In the genomic region with DNA sequence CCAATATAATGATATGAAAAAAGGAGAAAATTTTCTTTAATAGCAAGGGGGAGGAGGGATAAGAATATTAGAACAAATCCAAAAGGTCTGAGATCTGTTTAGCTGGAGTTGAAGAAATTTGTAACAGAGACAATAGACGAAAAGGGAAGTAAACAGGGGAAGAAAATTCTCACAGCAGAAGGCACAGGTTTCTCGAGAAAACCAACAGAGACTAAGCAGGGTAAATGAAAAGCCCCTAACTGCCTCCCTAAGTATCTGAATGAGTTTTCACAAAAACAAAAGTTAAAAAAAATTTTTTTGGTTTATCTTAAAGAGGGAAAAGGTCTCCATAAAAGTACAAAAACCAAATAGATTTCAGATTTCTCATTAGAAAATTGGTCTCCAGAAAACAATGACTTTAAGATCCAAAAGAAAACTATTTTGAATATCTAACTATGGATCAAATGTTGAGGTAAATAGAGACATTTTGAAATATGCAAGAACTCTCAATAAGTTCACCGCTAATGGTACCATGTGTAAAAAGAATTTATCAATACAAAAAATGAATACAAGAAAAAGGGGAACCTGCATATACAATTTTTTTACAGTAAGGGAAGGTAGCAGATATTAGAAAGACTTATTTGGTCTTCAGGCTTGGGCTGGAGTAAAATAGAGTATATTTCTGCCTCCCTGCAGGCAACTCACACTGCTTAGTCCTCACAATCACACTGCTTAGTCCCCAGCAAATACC, we compare ENCODE assay signal across 15 cellular contexts. TPM values are rescaled to one million over a fixed set of nuclear protein-coding genes. Genes with fewer than 3 reads are reported as not detected.
DNase-seq lines count a peak whose midpoint lies in the region; ATAC-seq, FAIRE-seq and TF ChIP-seq lines count a peak whose summit lies in the region.
"Had no signal": no experiment of that assay in that cellular context is flagged by ENCODE, and none has a peak within 500 bp of the region (broad histone marks: within the 10 kb centered on the region; RNA-seq: fewer than 3 reads in every experiment).

No MANE protein-coding gene starts in this region.

- TF ChIP-seq EP300 in HepG2 (IDR thresholded peaks at IDR 0.05; ENCODE audit: low read depth in 2 of 2, low read length in 2 of 2) (no peak), HepG2 (CRISPR knock-in tag; IDR thresholded peaks at IDR 0.05; ENCODE audit: borderline replicate concordance) (no peak)

- WGBS in HepG2 (ENCODE audit: low lambda C conversion rate) = 74% methylated on average over 3 of the region's 3 CpGs

- TF ChIP-seq CTCF in GM20000 (IDR thresholded peaks at IDR 0.05; ENCODE audit: extremely low read depth, missing control alignments) (no peak), OCI-LY3 (IDR thresholded peaks at IDR 0.05; ENCODE audit: low read depth, low read length) (no peak), HepG2 (CRISPR knock-in tag; IDR thresholded peaks at IDR 0.05) (no peak)

- in situ Hi-C loops in HepG2 (cut with HindIII; ENCODE audit: extremely low pct_ligation_motif_present, low pct_unique_long_range_greater_than_20kb) = no loop called here

- TF ChIP-seq POLR2A in GM18505 (IDR thresholded peaks at IDR 0.05; ENCODE audit: borderline replicate concordance, extremely low read depth, insufficient read depth, insufficient read length) = no peak
- TF ChIP-seq POLR2A in HepG2 (IDR thresholded peaks at IDR 0.05; ENCODE audit: insufficient read depth in 1 of 2, low read depth in 2 of 2, low read length in 2 of 2) = no peak

- no peaks in the 10 kb centered on the region for H3K27me3 ChIP-seq in OCI-LY3 (ENCODE audit: low read depth, low read length)
- H3K27me3 ChIP-seq in HepG2 (ENCODE audit: control insufficient read depth in 1 of 2, insufficient read depth in 2 of 2, low read length in 2 of 2) = no peaks in the 10 kb centered on the region
- H3K27me3 ChIP-seq: upper lobe of left lung had no signal

- H3K79me2 ChIP-seq in OCI-LY3 (ENCODE audit: low read length) = peaks cover 21% of the 10 kb centered on the region
- no peaks in the 10 kb centered on the region for H3K79me2 ChIP-seq in HepG2 (ENCODE audit: insufficient read depth, low read length)

- H3K4me3 ChIP-seq in OCI-LY3 (ENCODE audit: low read length) = peak overlapping the region; percentile 33
- H3K4me3 ChIP-seq in HepG2 (replicated peaks in 1 of 3; ENCODE audit: insufficient read depth in 1 of 3, low read depth in 2 of 3, low read length in 3 of 3) = no peak overlapping the region
- H3K4me3 ChIP-seq: upper lobe of left lung had no signal

- no TSS peak for BruUV-seq in HepG2 (replicated peaks; lab: Mats Ljungman, UMichigan)

- H3K4me2 ChIP-seq in OCI-LY3 (ENCODE audit: low read length) (peak overlapping the region; percentile 56), HepG2 (ENCODE audit: low read depth, low read length) (no peak overlapping the region)

- H3K27ac ChIP-seq in OCI-LY3 (ENCODE audit: low read length) = peak overlapping the region; percentile 94
- no peak overlapping the region for H3K27ac ChIP-seq in HepG2 (ENCODE audit: extremely low read length, insufficient read depth, low read length)
- H3K27ac ChIP-seq: upper lobe of left lung had no signal

- H3K4me1 ChIP-seq in OCI-LY3 (ENCODE audit: low read length) (peaks cover 52% of the 10 kb centered on the region), HepG2 (ENCODE audit: insufficient read depth, low read length) (no peaks in the 10 kb centered on the region)
- H3K4me1 ChIP-seq: upper lobe of left lung had no signal

- ATAC-seq in GM18505 (IDR thresholded peaks at IDR 0.05; ENCODE audit: unreplicated experiment) = peak; percentile 89
- peak; percentile 89 for ATAC-seq in HG02870 (IDR thresholded peaks at IDR 0.05; ENCODE audit: unreplicated experiment)
- ATAC-seq in GM19328 (IDR thresholded peaks at IDR 0.05; ENCODE audit: unreplicated experiment) = no peak
- no peak for ATAC-seq in HepG2
- ATAC-seq: natural killer cell treated with Interleukin-12 subunit alpha and Interleukin-12 subunit beta and Interleukin-15 and Interleukin-18, amount 100 ng/mL, for 72 hours; T-cell had no signal

- TF ChIP-seq RAD21 in HepG2 (CRISPR knock-in tag; IDR thresholded peaks at IDR 0.05) = no peak

- POLR2A ChIA-PET in HepG2 (lab: Yijun Ruan, JAX) = no interaction called here

- H3K36me3 ChIP-seq in OCI-LY3 (replicated peaks; ENCODE audit: low read depth, low read length) = peaks cover 47% of the 10 kb centered on the region
- H3K36me3 ChIP-seq in HepG2 (replicated peaks in 1 of 2; ENCODE audit: control insufficient read depth in 1 of 2, insufficient read depth in 2 of 2, low read length in 2 of 2) = peaks cover 3 to 54% of the 10 kb centered on the region in 2 experiments

- intact Hi-C loops in HepG2 (cut with micrococcal nuclease; ENCODE audit: unreplicated experiment) = no loop called here

- H4K20me1 ChIP-seq in OCI-LY3 (ENCODE audit: insufficient read depth, low read length) (no peaks in the 10 kb centered on the region), HepG2 (ENCODE audit: insufficient read depth, low read length) (no peaks in the 10 kb centered on the region)

- CTCF ChIA-PET in HepG2 (lab: Yijun Ruan, JAX; ENCODE audit: low intra/inter-chr PET ratio, low total read pairs) = no interaction called here

- H3K9ac ChIP-seq in OCI-LY3 (ENCODE audit: low read length) (peak overlapping the region; percentile 57), HepG2 (ENCODE audit: insufficient read depth, low read depth, low read length) (no peak overlapping the region)

- FAIRE-seq in HepG2 (lab: Jason Lieb, UNC) = no peak
- FAIRE-seq: H1 had no signal

- DNase-seq in GM20000 (ENCODE audit: low spot score) (peak; percentile 41), T-helper 1 cell (no peak), HepG2 (ENCODE audit: low spot score) (no peak), OCI-M1 (lab: John Stamatoyannopoulos, UW) (no peak)
- DNase-seq: foreskin melanocyte, kidney glomerular epithelial cell, NCI-H1930, T-cell, upper lobe of left lung had no signal

- H3K9me3 ChIP-seq in OCI-LY3 (ENCODE audit: insufficient read depth, low read length) (no peaks in the 10 kb centered on the region), HepG2 (ENCODE audit: low read length) (no peaks in the 10 kb centered on the region)
- H3K9me3 ChIP-seq: upper lobe of left lung had no signal

- no peak overlapping the region for H2AFZ ChIP-seq in OCI-LY3 (ENCODE audit: low read depth, low read length)
- H2AFZ ChIP-seq in HepG2 (ENCODE audit: low read length) = no peak overlapping the region

TF ChIP-seq in HepG2, 621 proteins besides CTCF, POLR2A, EP300 and RAD21 (continues in another document):
- no peak for TF ChIP-seq ZNF746 (CRISPR knock-in tag; IDR thresholded peaks at IDR 0.05)
- TF ChIP-seq, protein P1, sequence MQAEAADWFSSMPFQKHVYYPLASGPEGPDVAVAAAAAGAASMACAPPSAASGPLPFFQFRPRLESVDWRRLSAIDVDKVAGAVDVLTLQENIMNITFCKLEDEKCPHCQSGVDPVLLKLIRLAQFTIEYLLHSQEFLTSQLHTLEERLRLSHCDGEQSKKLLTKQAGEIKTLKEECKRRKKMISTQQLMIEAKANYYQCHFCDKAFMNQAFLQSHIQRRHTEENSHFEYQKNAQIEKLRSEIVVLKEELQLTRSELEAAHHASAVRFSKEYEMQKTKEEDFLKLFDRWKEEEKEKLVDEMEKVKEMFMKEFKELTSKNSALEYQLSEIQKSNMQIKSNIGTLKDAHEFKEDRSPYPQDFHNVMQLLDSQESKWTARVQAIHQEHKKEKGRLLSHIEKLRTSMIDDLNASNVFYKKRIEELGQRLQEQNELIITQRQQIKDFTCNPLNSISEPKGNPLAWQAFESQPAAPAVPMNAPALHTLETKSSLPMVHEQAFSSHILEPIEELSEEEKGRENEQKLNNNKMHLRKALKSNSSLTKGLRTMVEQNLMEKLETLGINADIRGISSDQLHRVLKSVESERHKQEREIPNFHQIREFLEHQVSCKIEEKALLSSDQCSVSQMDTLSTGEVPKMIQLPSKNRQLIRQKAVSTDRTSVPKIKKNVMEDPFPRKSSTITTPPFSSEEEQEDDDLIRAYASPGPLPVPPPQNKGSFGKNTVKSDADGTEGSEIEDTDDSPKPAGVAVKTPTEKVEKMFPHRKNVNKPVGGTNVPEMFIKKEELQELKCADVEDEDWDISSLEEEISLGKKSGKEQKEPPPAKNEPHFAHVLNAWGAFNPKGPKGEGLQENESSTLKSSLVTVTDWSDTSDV (CRISPR knock-in tag; IDR thresholded peaks at IDR 0.05) = no peak
- TF ChIP-seq TERF1 (CRISPR knock-in tag; IDR thresholded peaks at IDR 0.05) = no peak
- no peak for TF ChIP-seq SP1 (IDR thresholded peaks at IDR 0.05)
- no peak for TF ChIP-seq SP1 (CRISPR knock-in tag; IDR thresholded peaks at IDR 0.05)

RNA-seq across cellular contexts. Expression of gene NEK10, which starts 23.9 kb away (rescaled TPM):
- total RNA-seq in HepG2 (2016; rRNA removed; fragmentation: Illumina TruSeq; extraction: Trizol) = 14.2 and 15.0 TPM in 2 replicates
- 10.7 and 11.1 TPM in 2 replicates for total RNA-seq in HepG2 (2016; cell fraction: cytosol; rRNA removed; fragmentation: Illumina TruSeq; extraction: Trizol; ENCODE audit: low read depth)
- total RNA-seq in HepG2 (2016; cell fraction: insoluble cytoplasmic fraction; rRNA removed; fragmentation: Illumina TruSeq; extraction: Trizol) = 13.1 and 15.6 TPM in 2 replicates
- 6.9 and 9.2 TPM in 2 replicates for total RNA-seq in HepG2 (2016; cell fraction: membrane; rRNA removed; fragmentation: Illumina TruSeq; extraction: Trizol)
- total RNA-seq in HepG2 (2016; cell fraction: nucleus; rRNA removed; fragmentation: Illumina TruSeq; extraction: Trizol) = 33.9 and 37.7 TPM in 2 replicates
- 2.3 and 2.8 TPM in 2 replicates for polyA plus RNA-seq in HepG2 (2011; rRNA removed)
- 1.3 TPM in 2 replicates for polyA plus RNA-seq in HepG2 (2011; cell fraction: cytosol; rRNA removed)
- 4.3 and 4.4 TPM in 2 replicates for polyA plus RNA-seq in HepG2 (2011; cell fraction: nucleus; rRNA removed)
- polyA plus RNA-seq in HepG2 (2012) = 3.2 and 3.8 TPM in 2 replicates
- 0.54 and 0.58 TPM in 2 replicates for polyA plus RNA-seq in HepG2 (2016; cell fraction: cytosol; fragmentation: Illumina TruSeq; extraction: Trizol; ENCODE audit: low read depth)
- 4.4 and 4.9 TPM in 2 replicates for polyA plus RNA-seq in HepG2 (2016; cell fraction: insoluble cytoplasmic fraction; fragmentation: Illumina TruSeq; extraction: Trizol; ENCODE audit: low read depth)
- 1.8 and 1.9 TPM in 2 replicates for polyA plus RNA-seq in HepG2 (2016; cell fraction: membrane; fragmentation: Illumina TruSeq; extraction: Trizol; ENCODE audit: low read depth)
- polyA plus RNA-seq in HepG2 (2016; cell fraction: nucleus; fragmentation: Illumina TruSeq; extraction: Trizol; ENCODE audit: insufficient read depth, low read depth) = 10.4 and 12.9 TPM in 2 replicates
- polyA minus RNA-seq in HepG2 (2011; rRNA and poly(A)+ RNA removed; ENCODE audit: low replicate concordance) = 2.6 and 3.5 TPM in 2 replicates
- polyA minus RNA-seq in HepG2 (2011; cell fraction: cytosol; rRNA and poly(A)+ RNA removed) = 1.8 and 3.3 TPM in 2 replicates
- polyA minus RNA-seq in HepG2 (2011; cell fraction: nucleus; rRNA and poly(A)+ RNA removed) = 32.0 and 40.3 TPM in 2 replicates

Comparison
In these comparisons a context has a peak if more than half of its experiments do, and no peak if none do; other contexts are left out.
1. ATAC-seq: peak in GM18505 (single experiment) and HG02870 (single experiment); none in GM19328 (single experiment) and HepG2 (single experiment).